ENCODE assay signal across 8 cellular contexts in genomic region chr3:33096103-33096868, GRCh38. TPM values are rescaled to one million over a fixed set of nuclear protein-coding genes. Genes with fewer than 3 reads are reported as not detected.
DNase-seq lines count a peak whose midpoint lies in the region; ATAC-seq lines count a peak whose summit lies in the region.

No MANE protein-coding gene starts in this region.

- DNase-seq in NCI-H82 (lab: John Stamatoyannopoulos, UW) (peak; percentile 33), NCI-H82 treated with DMSO at 0.1 percent for 48 hours (lab: John Stamatoyannopoulos, UW; ENCODE audit: unreplicated experiment) (no peak), NCI-H69 (lab: John Stamatoyannopoulos, UW) (peak; percentile 55), activated T-cell treated with anti-CD3 and anti-CD28 coated beads for 48 hours (ENCODE audit: low read depth) (peak; percentile 40), substantia nigra (lab: John Stamatoyannopoulos, UW) (peak in 31 of 49 donors; percentile 14 to 69 (median 54))

- H3K4me3 ChIP-seq in esophagus (ENCODE audit: low read depth in 1 of 2, low read length in 2 of 2) (peak overlapping the region; percentile 89 to 93), mucosa of rectum (ENCODE audit: low read length in 2 of 2) (peak overlapping the region; percentile 80 to 96)

- ATAC-seq in HG02885 (IDR thresholded peaks at IDR 0.05; ENCODE audit: poor library complexity, unreplicated experiment): peak; percentile 53

- H3K36me3 ChIP-seq in esophagus (ENCODE audit: control insufficient read depth in 2 of 2, insufficient read depth in 2 of 2, low read length in 1 of 2) (peaks cover 4 to 16% of the 10 kb centered on the region in 2 donors), mucosa of rectum (ENCODE audit: control insufficient read depth in 2 of 2, insufficient read depth in 2 of 2, low read length in 2 of 2) (peaks cover 15% of the 10 kb centered on the region in 2 donors)

- H3K27ac ChIP-seq in esophagus (ENCODE audit: low read depth in 2 of 2, low read length in 1 of 2) (peak overlapping the region; percentile 90 to 93), mucosa of rectum (ENCODE audit: low read depth in 2 of 2, low read length in 2 of 2) (peak overlapping the region; percentile 96), substantia nigra (ENCODE audit: low read depth, low read length, poor library complexity, severe bottlenecking) (peak overlapping the region; percentile 79)

- H3K27me3 ChIP-seq in esophagus (ENCODE audit: control insufficient read depth in 1 of 2, insufficient read depth in 2 of 2, low read length in 2 of 2) (no peaks in the 10 kb centered on the region), mucosa of rectum (ENCODE audit: control insufficient read depth in 2 of 2, insufficient read depth in 2 of 2, low read length in 2 of 2) (no peaks in the 10 kb centered on the region)

- H3K4me1 ChIP-seq in esophagus (ENCODE audit: control insufficient read depth in 2 of 2, insufficient read depth in 2 of 2, low read length in 1 of 2) (peaks cover 4 to 6% of the 10 kb centered on the region in 2 donors), mucosa of rectum (ENCODE audit: control insufficient read depth in 2 of 2, insufficient read depth in 2 of 2, low read length in 2 of 2) (peaks cover 5 to 7% of the 10 kb centered on the region in 2 donors)

- H3K9ac ChIP-seq in mucosa of rectum (ENCODE audit: low read depth in 1 of 2, low read length in 2 of 2): peak overlapping the region; percentile 95 to 96

- no peaks in the 10 kb centered on the region for H3K9me3 ChIP-seq in esophagus (ENCODE audit: control insufficient read depth in 2 of 2, insufficient read depth in 1 of 2, low read depth in 1 of 2, low read length in 1 of 2)
- H3K9me3 ChIP-seq in mucosa of rectum (ENCODE audit: control insufficient read depth in 2 of 2, low read length in 2 of 2): no peaks in the 10 kb centered on the region

- WGBS in esophagus, 2 donors: 0% methylated on average over 46 to 51 of the region's 51 CpGs

RNA-seq across cellular contexts. Expression of gene GLB1, which starts 0.7 kb away (rescaled TPM):
- 10 to 100 TPM in 1 of 2 donors, 1 to 10 TPM in 1; 4.2 to 10.6 TPM for polyA plus RNA-seq in esophagus

RNA-seq across cellular contexts. Expression of gene TMPPE, which starts 0.7 kb away (rescaled TPM):
- under 1 TPM; 0.40 to 0.73 TPM for polyA plus RNA-seq in esophagus

RNA-seq across cellular contexts. Expression of gene CRTAP, which starts 17.5 kb away (rescaled TPM):
- polyA plus RNA-seq in esophagus: 10 to 100 TPM; 18.1 to 49.0 TPM
